ENCODE assay signal across 1 cellular context in the genomic region with DNA sequence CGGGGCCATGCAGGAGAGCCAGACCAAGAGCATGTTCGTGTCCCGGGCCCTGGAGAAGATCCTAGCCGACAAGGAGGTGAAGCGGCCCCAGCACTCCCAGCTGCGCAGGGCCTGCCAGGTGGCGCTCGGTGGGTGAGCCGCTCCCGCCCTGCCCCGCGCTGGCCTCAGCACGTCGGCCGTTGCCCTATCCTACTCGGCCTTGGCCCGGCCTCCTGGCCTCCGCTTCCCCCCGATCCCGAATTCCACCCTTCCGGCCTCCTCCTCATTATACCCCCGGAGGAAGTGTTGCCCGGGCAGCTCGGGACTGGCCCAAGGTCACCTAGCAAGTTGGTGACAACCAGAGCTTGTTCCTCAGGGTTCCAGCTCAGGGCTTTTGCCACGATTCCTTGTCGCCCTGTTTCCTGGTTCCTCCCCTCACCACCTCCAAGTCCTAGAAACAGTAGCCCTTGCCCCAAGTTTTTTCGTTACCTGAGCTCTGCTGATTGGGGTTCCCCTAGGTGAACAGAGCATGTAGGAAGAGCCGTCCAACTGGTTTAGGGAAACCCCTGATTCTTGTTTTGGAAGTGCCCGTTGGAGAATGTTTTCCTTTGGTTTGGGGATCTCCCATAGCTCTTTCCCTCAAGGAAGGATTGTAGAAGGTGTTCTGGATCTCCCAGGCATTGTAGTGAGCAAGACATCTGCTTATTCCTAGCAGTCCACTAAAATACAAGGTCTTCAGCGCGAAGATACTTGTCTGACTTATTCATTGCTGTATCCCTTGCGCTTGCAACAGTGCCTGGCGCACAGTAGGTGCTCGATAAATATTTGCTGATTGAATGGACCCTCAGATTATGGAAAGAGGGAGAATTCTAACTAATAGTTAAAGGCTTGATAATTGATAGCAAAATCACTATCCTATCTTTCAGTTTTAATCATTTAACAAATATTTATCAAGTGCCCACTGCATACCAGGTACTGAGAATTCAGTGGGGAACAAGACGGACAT.
TF ChIP-seq lines count a peak whose summit lies in the region.

No MANE protein-coding gene starts in this region.

TF ChIP-seq in HepG2, 621 proteins besides CTCF, POLR2A, EP300 and RAD21 (continued from another document and continues in another):
- TF ChIP-seq, protein P1, sequence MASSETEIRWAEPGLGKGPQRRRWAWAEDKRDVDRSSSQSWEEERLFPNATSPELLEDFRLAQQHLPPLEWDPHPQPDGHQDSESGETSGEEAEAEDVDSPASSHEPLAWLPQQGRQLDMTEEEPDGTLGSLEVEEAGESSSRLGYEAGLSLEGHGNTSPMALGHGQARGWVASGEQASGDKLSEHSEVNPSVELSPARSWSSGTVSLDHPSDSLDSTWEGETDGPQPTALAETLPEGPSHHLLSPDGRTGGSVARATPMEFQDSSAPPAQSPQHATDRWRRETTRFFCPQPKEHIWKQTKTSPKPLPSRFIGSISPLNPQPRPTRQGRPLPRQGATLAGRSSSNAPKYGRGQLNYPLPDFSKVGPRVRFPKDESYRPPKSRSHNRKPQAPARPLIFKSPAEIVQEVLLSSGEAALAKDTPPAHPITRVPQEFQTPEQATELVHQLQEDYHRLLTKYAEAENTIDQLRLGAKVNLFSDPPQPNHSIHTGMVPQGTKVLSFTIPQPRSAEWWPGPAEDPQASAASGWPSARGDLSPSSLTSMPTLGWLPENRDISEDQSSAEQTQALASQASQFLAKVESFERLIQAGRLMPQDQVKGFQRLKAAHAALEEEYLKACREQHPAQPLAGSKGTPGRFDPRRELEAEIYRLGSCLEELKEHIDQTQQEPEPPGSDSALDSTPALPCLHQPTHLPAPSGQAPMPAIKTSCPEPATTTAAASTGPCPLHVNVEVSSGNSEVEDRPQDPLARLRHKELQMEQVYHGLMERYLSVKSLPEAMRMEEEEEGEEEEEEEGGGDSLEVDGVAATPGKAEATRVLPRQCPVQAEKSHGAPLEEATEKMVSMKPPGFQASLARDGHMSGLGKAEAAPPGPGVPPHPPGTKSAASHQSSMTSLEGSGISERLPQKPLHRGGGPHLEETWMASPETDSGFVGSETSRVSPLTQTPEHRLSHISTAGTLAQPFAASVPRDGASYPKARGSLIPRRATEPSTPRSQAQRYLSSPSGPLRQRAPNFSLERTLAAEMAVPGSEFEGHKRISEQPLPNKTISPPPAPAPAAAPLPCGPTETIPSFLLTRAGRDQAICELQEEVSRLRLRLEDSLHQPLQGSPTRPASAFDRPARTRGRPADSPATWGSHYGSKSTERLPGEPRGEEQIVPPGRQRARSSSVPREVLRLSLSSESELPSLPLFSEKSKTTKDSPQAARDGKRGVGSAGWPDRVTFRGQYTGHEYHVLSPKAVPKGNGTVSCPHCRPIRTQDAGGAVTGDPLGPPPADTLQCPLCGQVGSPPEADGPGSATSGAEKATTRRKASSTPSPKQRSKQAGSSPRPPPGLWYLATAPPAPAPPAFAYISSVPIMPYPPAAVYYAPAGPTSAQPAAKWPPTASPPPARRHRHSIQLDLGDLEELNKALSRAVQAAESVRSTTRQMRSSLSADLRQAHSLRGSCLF (CRISPR knock-in tag; IDR thresholded peaks at IDR 0.05; ENCODE audit: borderline replicate concordance), result no peak; the same call in 1 of the 2 replicates
- TF ChIP-seq, protein P2, sequence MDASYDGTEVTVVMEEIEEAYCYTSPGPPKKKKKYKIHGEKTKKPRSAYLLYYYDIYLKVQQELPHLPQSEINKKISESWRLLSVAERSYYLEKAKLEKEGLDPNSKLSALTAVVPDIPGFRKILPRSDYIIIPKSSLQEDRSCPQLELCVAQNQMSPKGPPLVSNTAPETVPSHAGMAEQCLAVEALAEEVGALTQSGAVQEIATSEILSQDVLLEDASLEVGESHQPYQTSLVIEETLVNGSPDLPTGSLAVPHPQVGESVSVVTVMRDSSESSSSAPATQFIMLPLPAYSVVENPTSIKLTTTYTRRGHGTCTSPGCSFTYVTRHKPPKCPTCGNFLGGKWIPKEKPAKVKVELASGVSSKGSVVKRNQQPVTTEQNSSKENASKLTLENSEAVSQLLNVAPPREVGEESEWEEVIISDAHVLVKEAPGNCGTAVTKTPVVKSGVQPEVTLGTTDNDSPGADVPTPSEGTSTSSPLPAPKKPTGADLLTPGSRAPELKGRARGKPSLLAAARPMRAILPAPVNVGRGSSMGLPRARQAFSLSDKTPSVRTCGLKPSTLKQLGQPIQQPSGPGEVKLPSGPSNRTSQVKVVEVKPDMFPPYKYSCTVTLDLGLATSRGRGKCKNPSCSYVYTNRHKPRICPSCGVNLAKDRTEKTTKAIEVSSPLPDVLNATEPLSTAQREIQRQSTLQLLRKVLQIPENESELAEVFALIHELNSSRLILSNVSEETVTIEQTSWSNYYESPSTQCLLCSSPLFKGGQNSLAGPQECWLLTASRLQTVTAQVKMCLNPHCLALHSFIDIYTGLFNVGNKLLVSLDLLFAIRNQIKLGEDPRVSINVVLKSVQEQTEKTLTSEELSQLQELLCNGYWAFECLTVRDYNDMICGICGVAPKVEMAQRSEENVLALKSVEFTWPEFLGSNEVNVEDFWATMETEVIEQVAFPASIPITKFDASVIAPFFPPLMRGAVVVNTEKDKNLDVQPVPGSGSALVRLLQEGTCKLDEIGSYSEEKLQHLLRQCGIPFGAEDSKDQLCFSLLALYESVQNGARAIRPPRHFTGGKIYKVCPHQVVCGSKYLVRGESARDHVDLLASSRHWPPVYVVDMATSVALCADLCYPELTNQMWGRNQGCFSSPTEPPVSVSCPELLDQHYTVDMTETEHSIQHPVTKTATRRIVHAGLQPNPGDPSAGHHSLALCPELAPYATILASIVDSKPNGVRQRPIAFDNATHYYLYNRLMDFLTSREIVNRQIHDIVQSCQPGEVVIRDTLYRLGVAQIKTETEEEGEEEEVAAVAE (CRISPR knock-in tag; IDR thresholded peaks at IDR 0.05; ENCODE audit: borderline replicate concordance), result no peak
- peak; percentile 69 for TF ChIP-seq HNRNPLL (IDR thresholded peaks at IDR 0.05; ENCODE audit: low read depth, low read length, poor library complexity, severe bottlenecking)
- no peak for TF ChIP-seq ZNF282 (IDR thresholded peaks at IDR 0.05; ENCODE audit: partially characterized antibody)
- TF ChIP-seq MBD4 (IDR thresholded peaks at IDR 0.05; ENCODE audit: borderline replicate concordance, low read length), result no peak
- TF ChIP-seq MXI1 (IDR thresholded peaks at IDR 0.05; ENCODE audit: borderline replicate concordance, low read depth, low read length), result no peak; the same call in 2 of the 3 replicates
- 0 out of 2 replicates have a peak, but pooled peaks have one; percentile 42 for TF ChIP-seq ZNF256 (CRISPR knock-in tag; conservative IDR thresholded peaks at IDR 0.05)
- TF ChIP-seq ZSCAN9 (CRISPR knock-in tag; IDR thresholded peaks at IDR 0.05; ENCODE audit: borderline replicate concordance), result no peak; the same call in 1 of the 2 replicates
- no peak for TF ChIP-seq SUZ12 (IDR thresholded peaks at IDR 0.05; ENCODE audit: low read depth, low read length)
- peak; percentile 90; the same call in 1 of the 2 replicates for TF ChIP-seq NFKBIZ (CRISPR knock-in tag; IDR thresholded peaks at IDR 0.05)
- no peak for TF ChIP-seq FOXJ3 (CRISPR knock-in tag; IDR thresholded peaks at IDR 0.05; ENCODE audit: borderline replicate concordance)
- 0 out of 2 replicates have a peak, but pooled peaks have one; percentile 24 for TF ChIP-seq ZNF263 (CRISPR knock-in tag; IDR thresholded peaks at IDR 0.05)
- no peak; the same call in 1 of the 2 replicates for TF ChIP-seq ZNF652 (CRISPR knock-in tag; IDR thresholded peaks at IDR 0.05; ENCODE audit: borderline replicate concordance, low read depth)
- TF ChIP-seq LCORL (IDR thresholded peaks at IDR 0.05), result no peak; the same call in 1 of the 2 replicates
- peak; percentile 39; the same call in 1 of the 2 replicates for TF ChIP-seq LCORL (CRISPR knock-in tag; IDR thresholded peaks at IDR 0.05)
- TF ChIP-seq ZBTB7A (CRISPR knock-in tag; IDR thresholded peaks at IDR 0.05), result peak; percentile 30
- TF ChIP-seq, protein P3, sequence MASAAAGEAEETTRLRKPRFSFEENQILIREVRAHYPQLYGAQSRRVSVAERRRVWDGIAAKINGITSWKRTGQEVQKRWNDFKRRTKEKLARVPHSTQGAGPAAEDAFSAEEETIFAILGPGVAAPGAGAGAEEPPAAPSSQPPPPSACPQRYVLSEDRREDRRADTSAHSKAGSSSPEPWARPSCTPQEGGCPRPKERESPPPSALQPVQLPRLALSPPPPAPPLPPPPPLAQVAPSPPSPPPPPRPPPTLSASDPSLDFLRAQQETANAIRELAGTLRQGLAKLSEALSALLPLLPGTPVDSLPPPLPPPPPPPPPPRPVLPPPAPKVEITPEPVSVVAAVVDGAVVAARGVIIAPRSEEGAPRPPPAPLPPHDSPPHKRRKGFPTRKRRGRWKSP (CRISPR knock-in tag; IDR thresholded peaks at IDR 0.05), result no peak; the same call in 1 of the 2 replicates
- TF ChIP-seq RFXAP (CRISPR knock-in tag; IDR thresholded peaks at IDR 0.05; ENCODE audit: borderline replicate concordance), result peak; percentile 68; the same call in 1 of the 2 replicates
- peak; percentile 92 for TF ChIP-seq ZSCAN21 (CRISPR knock-in tag; IDR thresholded peaks at IDR 0.05; ENCODE audit: borderline replicate concordance)
- peak; percentile 97 for TF ChIP-seq RBFOX2 (IDR thresholded peaks at IDR 0.05; ENCODE audit: low read depth, low read length)
- TF ChIP-seq BRD4 (CRISPR knock-in tag; IDR thresholded peaks at IDR 0.05), result peak; percentile 97
- TF ChIP-seq, protein P4, sequence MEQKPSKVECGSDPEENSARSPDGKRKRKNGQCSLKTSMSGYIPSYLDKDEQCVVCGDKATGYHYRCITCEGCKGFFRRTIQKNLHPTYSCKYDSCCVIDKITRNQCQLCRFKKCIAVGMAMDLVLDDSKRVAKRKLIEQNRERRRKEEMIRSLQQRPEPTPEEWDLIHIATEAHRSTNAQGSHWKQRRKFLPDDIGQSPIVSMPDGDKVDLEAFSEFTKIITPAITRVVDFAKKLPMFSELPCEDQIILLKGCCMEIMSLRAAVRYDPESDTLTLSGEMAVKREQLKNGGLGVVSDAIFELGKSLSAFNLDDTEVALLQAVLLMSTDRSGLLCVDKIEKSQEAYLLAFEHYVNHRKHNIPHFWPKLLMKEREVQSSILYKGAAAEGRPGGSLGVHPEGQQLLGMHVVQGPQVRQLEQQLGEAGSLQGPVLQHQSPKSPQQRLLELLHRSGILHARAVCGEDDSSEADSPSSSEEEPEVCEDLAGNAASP (CRISPR knock-in tag; IDR thresholded peaks at IDR 0.05; ENCODE audit: borderline replicate concordance), result peak; percentile 8
- TF ChIP-seq YEATS4 (CRISPR knock-in tag; IDR thresholded peaks at IDR 0.05; ENCODE audit: borderline replicate concordance), result peak; percentile 93
- TF ChIP-seq, protein P5, sequence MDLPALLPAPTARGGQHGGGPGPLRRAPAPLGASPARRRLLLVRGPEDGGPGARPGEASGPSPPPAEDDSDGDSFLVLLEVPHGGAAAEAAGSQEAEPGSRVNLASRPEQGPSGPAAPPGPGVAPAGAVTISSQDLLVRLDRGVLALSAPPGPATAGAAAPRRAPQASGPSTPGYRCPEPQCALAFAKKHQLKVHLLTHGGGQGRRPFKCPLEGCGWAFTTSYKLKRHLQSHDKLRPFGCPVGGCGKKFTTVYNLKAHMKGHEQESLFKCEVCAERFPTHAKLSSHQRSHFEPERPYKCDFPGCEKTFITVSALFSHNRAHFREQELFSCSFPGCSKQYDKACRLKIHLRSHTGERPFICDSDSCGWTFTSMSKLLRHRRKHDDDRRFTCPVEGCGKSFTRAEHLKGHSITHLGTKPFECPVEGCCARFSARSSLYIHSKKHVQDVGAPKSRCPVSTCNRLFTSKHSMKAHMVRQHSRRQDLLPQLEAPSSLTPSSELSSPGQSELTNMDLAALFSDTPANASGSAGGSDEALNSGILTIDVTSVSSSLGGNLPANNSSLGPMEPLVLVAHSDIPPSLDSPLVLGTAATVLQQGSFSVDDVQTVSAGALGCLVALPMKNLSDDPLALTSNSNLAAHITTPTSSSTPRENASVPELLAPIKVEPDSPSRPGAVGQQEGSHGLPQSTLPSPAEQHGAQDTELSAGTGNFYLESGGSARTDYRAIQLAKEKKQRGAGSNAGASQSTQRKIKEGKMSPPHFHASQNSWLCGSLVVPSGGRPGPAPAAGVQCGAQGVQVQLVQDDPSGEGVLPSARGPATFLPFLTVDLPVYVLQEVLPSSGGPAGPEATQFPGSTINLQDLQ (CRISPR knock-in tag; IDR thresholded peaks at IDR 0.05), result no peak
- TF ChIP-seq HDAC6 (IDR thresholded peaks at IDR 0.05; ENCODE audit: low read depth, low read length), result no peak
- TF ChIP-seq ZNF605 (CRISPR knock-in tag; IDR thresholded peaks at IDR 0.05), result no peak
- TF ChIP-seq, protein P6, sequence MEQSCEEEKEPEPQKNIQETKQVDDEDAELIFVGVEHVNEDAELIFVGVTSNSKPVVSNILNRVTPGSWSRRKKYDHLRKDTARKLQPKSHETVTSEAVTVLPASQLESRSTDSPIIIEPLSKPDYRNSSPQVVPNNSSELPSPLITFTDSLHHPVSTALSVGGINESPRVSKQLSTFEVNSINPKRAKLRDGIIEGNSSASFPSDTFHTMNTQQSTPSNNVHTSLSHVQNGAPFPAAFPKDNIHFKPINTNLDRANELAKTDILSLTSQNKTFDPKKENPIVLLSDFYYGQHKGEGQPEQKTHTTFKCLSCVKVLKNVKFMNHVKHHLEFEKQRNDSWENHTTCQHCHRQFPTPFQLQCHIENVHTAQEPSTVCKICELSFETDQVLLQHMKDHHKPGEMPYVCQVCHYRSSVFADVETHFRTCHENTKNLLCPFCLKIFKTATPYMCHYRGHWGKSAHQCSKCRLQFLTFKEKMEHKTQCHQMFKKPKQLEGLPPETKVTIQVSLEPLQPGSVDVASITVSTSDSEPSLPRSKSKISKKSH (CRISPR knock-in tag; IDR thresholded peaks at IDR 0.05; ENCODE audit: borderline replicate concordance), result peak; percentile 62; the same call in 1 of the 2 replicates
- no peak for TF ChIP-seq TOE1 (CRISPR knock-in tag; IDR thresholded peaks at IDR 0.05)
- TF ChIP-seq ZNF773 (CRISPR knock-in tag; IDR thresholded peaks at IDR 0.05; ENCODE audit: borderline replicate concordance), result peak; percentile 97
- TF ChIP-seq, protein P7, sequence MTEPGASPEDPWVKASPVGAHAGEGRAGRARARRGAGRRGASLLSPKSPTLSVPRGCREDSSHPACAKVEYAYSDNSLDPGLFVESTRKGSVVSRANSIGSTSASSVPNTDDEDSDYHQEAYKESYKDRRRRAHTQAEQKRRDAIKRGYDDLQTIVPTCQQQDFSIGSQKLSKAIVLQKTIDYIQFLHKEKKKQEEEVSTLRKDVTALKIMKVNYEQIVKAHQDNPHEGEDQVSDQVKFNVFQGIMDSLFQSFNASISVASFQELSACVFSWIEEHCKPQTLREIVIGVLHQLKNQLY (CRISPR knock-in tag; IDR thresholded peaks at IDR 0.05), result no peak
- no peak; the same call in none of the 2 replicates for TF ChIP-seq TMF1 (CRISPR knock-in tag; IDR thresholded peaks at IDR 0.05; ENCODE audit: low read depth)
- TF ChIP-seq ZNF781 (CRISPR knock-in tag; IDR thresholded peaks at IDR 0.05; ENCODE audit: borderline replicate concordance, not compliant biosample characterization), result peak; percentile 60
- TF ChIP-seq ZNF616 (CRISPR knock-in tag; IDR thresholded peaks at IDR 0.05; ENCODE audit: low read depth), result no peak
- peak; percentile 82; the same call in 1 of the 2 replicates for TF ChIP-seq ZZZ3 (CRISPR knock-in tag; IDR thresholded peaks at IDR 0.05; ENCODE audit: borderline replicate concordance)
- peak; percentile 98 for TF ChIP-seq ZFX (CRISPR knock-in tag; IDR thresholded peaks at IDR 0.05; ENCODE audit: low read depth)
- TF ChIP-seq ZNF205 (CRISPR knock-in tag; IDR thresholded peaks at IDR 0.05), result no peak; the same call in 1 of the 2 replicates
- TF ChIP-seq, protein P8, sequence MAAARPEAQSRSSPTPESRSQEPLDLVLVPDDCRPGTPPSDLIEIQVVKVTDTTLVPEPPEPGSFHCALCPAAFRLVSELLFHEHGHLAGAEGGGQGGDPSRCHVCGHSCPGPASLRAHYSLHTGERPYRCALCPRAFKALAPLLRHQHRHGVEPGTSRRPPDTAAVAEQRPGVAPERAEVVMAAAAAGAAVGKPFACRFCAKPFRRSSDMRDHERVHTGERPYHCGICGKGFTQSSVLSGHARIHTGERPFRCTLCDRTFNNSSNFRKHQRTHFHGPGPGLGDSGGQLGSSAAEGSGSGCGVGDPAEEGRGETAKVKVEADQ (CRISPR knock-in tag; IDR thresholded peaks at IDR 0.05; ENCODE audit: borderline replicate concordance), result peak; percentile 87
- TF ChIP-seq MIER3 (CRISPR knock-in tag; IDR thresholded peaks at IDR 0.05; ENCODE audit: borderline replicate concordance), result no peak
